ENCODE assay signal across 21 cellular contexts in genomic region chr1:116365353-116365780, GRCh38. TPM values are rescaled to one million over a fixed set of nuclear protein-coding genes. Genes with fewer than 3 reads are reported as not detected.
DNase-seq lines count a peak whose midpoint lies in the region; ATAC-seq, FAIRE-seq and TF ChIP-seq lines count a peak whose summit lies in the region.
"Had no signal": no experiment of that assay in that cellular context is flagged by ENCODE, and none has a peak within 500 bp of the region (broad histone marks: within the 10 kb centered on the region; RNA-seq: fewer than 3 reads in every experiment).

No MANE protein-coding gene starts in this region.

- CTCF ChIA-PET in K562 (lab: Yijun Ruan, JAX; ENCODE audit: low intra/inter-chr PET ratio), result no interaction called here

- no peaks in the 10 kb centered on the region for H3K9me1 ChIP-seq in K562 (ENCODE audit: control insufficient read depth, insufficient read depth, low read length)

- in situ Hi-C loops in G401 (cut with HindIII; ENCODE audit: low sequenced_read_pairs), result no loop called here
- in situ Hi-C loops in K562 (cut with MboI), result no loop called here

- POLR2A ChIA-PET in K562 (lab: Yijun Ruan, JAX), result interaction anchor here (1.2 to 4.5 kb wide), 5 partner anchors 11 to 120 kb away, joined by 3 to 26 read pairs (median 4); no protein-coding TSS in a partner anchor

- H2AFZ ChIP-seq in K562 (ENCODE audit: low read depth, low read length), result peak overlapping the region; percentile 13; the same call in 1 of the 2 replicates

- no peaks in the 10 kb centered on the region for H4K20me1 ChIP-seq in K562 (replicated peaks; ENCODE audit: control insufficient read depth, insufficient read depth, low read length)

- BruUV-seq in K562 (replicated peaks; lab: Mats Ljungman, UMichigan), result no TSS peak

- no peaks in the 10 kb centered on the region for H3K9me3 ChIP-seq in K562 (replicated peaks; ENCODE audit: control insufficient read depth, insufficient read depth, low read depth, low read length)
- H3K9me3 ChIP-seq: gastrocnemius medialis had no signal

- FAIRE-seq in K562 (lab: Jason Lieb, UNC), result no peak
- FAIRE-seq: colon, GM18507, urothelium cell line had no signal

- H3K36me3 ChIP-seq in K562 (ENCODE audit: control insufficient read depth, insufficient read depth, low read length), result no peaks in the 10 kb centered on the region
- H3K36me3 ChIP-seq: gastrocnemius medialis had no signal

- no peak for TF ChIP-seq POLR2A in K562 (conservative IDR thresholded peaks at IDR 0.05)

- H3K9ac ChIP-seq in K562 (ENCODE audit: insufficient read depth in 1 of 2, low read depth in 2 of 2, low read length in 2 of 2), result no peak overlapping the region

- H3K79me2 ChIP-seq in K562 (ENCODE audit: control insufficient read depth, insufficient read depth, low read length), result no peaks in the 10 kb centered on the region

- no peak overlapping the region for H3K4me2 ChIP-seq in K562 (ENCODE audit: insufficient read depth, low read length)

- H3K4me1 ChIP-seq in K562 (replicated peaks in 1 of 2; ENCODE audit: control insufficient read depth in 2 of 2, insufficient read depth in 2 of 2, low read length in 2 of 2), result no peaks in the 10 kb centered on the region; a peak in 1 of 5 replicates

- 8% methylated on average over 5 of the region's 5 CpGs for WGBS in K562 (ENCODE audit: insufficient coverage, low coverage, missing lambda C conversion rate)

- no peak overlapping the region for H3K27ac ChIP-seq in K562 (ENCODE audit: extremely low read depth, low read depth, low read length)
- H3K27ac ChIP-seq: gastrocnemius medialis had no signal

- intact Hi-C loops in K562 (cut with micrococcal nuclease), result no loop called here

- DNase-seq in G401 (ENCODE audit: low spot score) (peak; percentile 78), NCI-H2171 (lab: John Stamatoyannopoulos, UW) (peak; percentile 91), K562 (ENCODE audit: extremely low read depth in 1 of 4, low spot score in 3 of 4) (no peak), islet precursor cell (peak; percentile 58)
- no peak for DNase-seq in activated naive CD4-positive, alpha-beta T cell (lab: John Stamatoyannopoulos, UW)
- DNase-seq: activated CD4-positive, alpha-beta T cell treated with anti-CD3 and anti-CD28 coated beads for 4 hours; effector memory CD4-positive, alpha-beta T cell; gastrocnemius medialis; GDM1; H7; mesenchymal stem cell; naive B cell; NCI-H1105 treated with DMSO at 0.1 percent for 48 hours; NCI-H2081; SHP77 treated with DMSO at 0.1 percent for 48 hours; T-helper 1 cell had no signal

- TF ChIP-seq EP300 in K562 (IDR thresholded peaks at IDR 0.05; ENCODE audit: low read length), result no peak

- TF ChIP-seq CTCF in K562 (IDR thresholded peaks at IDR 0.05 in 2 of 3, conservative IDR thresholded peaks at IDR 0.05 in 1 of 3; ENCODE audit: insufficient read depth in 2 of 3, low read depth in 1 of 3, low read length in 3 of 3), result no peak

- no peak for TF ChIP-seq RAD21 in K562 (CRISPR knock-in tag; conservative IDR thresholded peaks at IDR 0.05 in 1 of 2, IDR thresholded peaks at IDR 0.05 in 1 of 2)

- peaks cover 7 to 13% of the 10 kb centered on the region in 2 experiments; a peak in 2 of 5 replicates for H3K27me3 ChIP-seq in K562 (ENCODE audit: control insufficient read depth in 2 of 2, insufficient read depth in 2 of 2, low read length in 2 of 2)
- H3K27me3 ChIP-seq: gastrocnemius medialis had no signal

- ATAC-seq in K562, result peak; percentile 64
- no peak for ATAC-seq in GM21723 (IDR thresholded peaks at IDR 0.05; ENCODE audit: unreplicated experiment)
- no peak for ATAC-seq in GM21423 (IDR thresholded peaks at IDR 0.05; ENCODE audit: unreplicated experiment)
- ATAC-seq: gastrocnemius medialis had no signal

- H3K4me3 ChIP-seq in K562, result no peak overlapping the region
- H3K4me3 ChIP-seq: gastrocnemius medialis had no signal

TF ChIP-seq in K562, 482 proteins besides CTCF, POLR2A, EP300 and RAD21:
- TF ChIP-seq RCOR1 (IDR thresholded peaks at IDR 0.05; ENCODE audit: borderline replicate concordance in 1 of 2, low read depth in 2 of 2, low read length in 2 of 2) (no peak), TARDBP (IDR thresholded peaks at IDR 0.05) (no peak), DIDO1 (tag; IDR thresholded peaks at IDR 0.05; ENCODE audit: low read depth) (no peak)
- TF ChIP-seq, protein P1, sequence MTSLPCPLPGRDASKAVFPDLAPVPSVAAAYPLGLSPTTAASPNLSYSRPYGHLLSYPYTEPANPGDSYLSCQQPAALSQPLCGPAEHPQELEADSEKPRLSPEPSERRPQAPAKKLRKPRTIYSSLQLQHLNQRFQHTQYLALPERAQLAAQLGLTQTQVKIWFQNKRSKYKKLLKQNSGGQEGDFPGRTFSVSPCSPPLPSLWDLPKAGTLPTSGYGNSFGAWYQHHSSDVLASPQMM (CRISPR knock-in tag; IDR thresholded peaks at IDR 0.05), result no peak

RNA-seq across cellular contexts. Expression of gene ATP1A1, which starts 7.7 kb away (rescaled TPM):
- 99.3 and 135 TPM in 2 replicates for total RNA-seq in G401 (2014; rRNA removed; shearing (Covaris generic))
- total RNA-seq in K562 (2011; cell fraction: chromatin; rRNA removed; ENCODE audit: low replicate concordance), result 725 and 867 TPM in 2 replicates
- 1,035 and 1,106 TPM in 2 replicates for total RNA-seq in K562 (2011; cell fraction: nucleolus; rRNA removed)
- total RNA-seq in K562 (2011; cell fraction: nucleoplasm; rRNA removed), result 881 and 968 TPM in 2 replicates
- 234 and 262 TPM in 2 replicates for total RNA-seq in K562 (2014; rRNA removed)
- total RNA-seq in K562 (2014; rRNA removed; fragmentation: Illumina TruSeq; extraction: Trizol), result 109 and 122 TPM in 2 replicates
- total RNA-seq in K562 (2015; rRNA removed; fragmentation: Illumina TruSeq; extraction: Trizol), result 99.3 and 103 TPM in 2 replicates
- 319 and 354 TPM in 2 replicates for total RNA-seq in K562 (2021)
- 358 and 513 TPM in 2 replicates for polyA plus RNA-seq in K562 (2011; rRNA removed)
- 378 and 399 TPM in 2 replicates for polyA plus RNA-seq in K562 (2011; cell fraction: cytosol; rRNA removed)
- 255 and 257 TPM in 2 replicates for polyA plus RNA-seq in K562 (2011; cell fraction: nucleus; rRNA removed)
- polyA plus RNA-seq in K562 (2012), result 185 and 295 TPM in 2 replicates
- 358 and 388 TPM in 2 replicates for polyA plus RNA-seq in K562 (2014; fragmentation: Illumina TruSeq; extraction: Trizol)
- 100 to 1,000 TPM; 113 to 135 TPM for polyA plus RNA-seq in K562 (2014; fragmentation: Nextera tagmentation; extraction: Ambion mirVana)
- 261 and 293 TPM in 2 replicates for polyA plus RNA-seq in K562 (2014; rRNA removed)
- polyA minus RNA-seq in K562 (2011; rRNA and poly(A)+ RNA removed), result 616 and 874 TPM in 2 replicates
- 258 and 300 TPM in 2 replicates for polyA minus RNA-seq in K562 (2011; cell fraction: cytosol; rRNA and poly(A)+ RNA removed)
- polyA minus RNA-seq in K562 (2011; cell fraction: nucleus; rRNA and poly(A)+ RNA removed), result 138 and 192 TPM in 2 replicates

Comparison
In these comparisons a context has a peak if more than half of its experiments do, and no peak if none do; other contexts are left out.
1. DNase-seq: peak in G401 (single experiment), NCI-H2171 (single experiment) and islet precursor cell (single experiment); none in K562 (0 of 4) and activated naive CD4-positive, alpha-beta T cell (0 of 4).